ENCODE assay signal across 15 cellular contexts in the genomic region with DNA sequence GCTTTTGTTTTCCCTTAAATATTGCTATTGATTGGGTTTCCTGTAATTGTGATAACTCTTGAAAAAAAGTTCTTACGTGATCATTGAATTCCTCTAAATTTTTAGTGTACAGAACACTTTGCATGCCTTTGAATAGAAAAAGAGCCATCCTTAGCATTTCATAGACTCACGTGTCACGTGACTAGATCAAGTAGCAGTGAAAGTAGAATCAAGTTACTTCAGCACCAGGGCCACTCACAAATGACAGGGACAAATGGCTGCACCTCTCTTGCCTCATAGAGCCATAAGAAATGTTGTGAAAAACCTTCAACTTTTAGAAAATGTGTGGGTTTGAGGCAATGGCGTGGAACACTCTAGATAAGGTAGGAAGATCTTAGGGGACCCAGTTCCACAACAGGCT.
DNase-seq lines count a peak whose midpoint lies in the region; ATAC-seq and TF ChIP-seq lines count a peak whose summit lies in the region.
"Had no signal": no experiment of that assay in that cellular context is flagged by ENCODE, and none has a peak within 500 bp of the region (broad histone marks: within the 10 kb centered on the region; RNA-seq: fewer than 3 reads in every experiment).

No MANE protein-coding gene starts in this region.

- intact Hi-C loops in activated naive CD4-positive, alpha-beta T cell treated with anti-CD3 and anti-CD28 coated beads for 36 hours (cut with micrococcal nuclease): no loop called here
- intact Hi-C loops in Calu3 (cut with micrococcal nuclease; ENCODE audit: unreplicated experiment): no loop called here

- no peak overlapping the region for H3K4me3 Mint-ChIP-seq in activated naive CD4-positive, alpha-beta T cell treated with anti-CD3 and anti-CD28 coated beads, Interleukin-2, amount 50 U/mL, for 24 hours
- no peak overlapping the region for H3K4me3 Mint-ChIP-seq in activated naive CD4-positive, alpha-beta T cell treated with anti-CD3 and anti-CD28 coated beads for 36 hours
- H3K4me3 Mint-ChIP-seq in Calu3 (ENCODE audit: low read depth, unreplicated experiment): no peak overlapping the region
- H3K4me3 Mint-ChIP-seq: CD4-positive, alpha-beta memory T cell had no signal

- H3K9ac ChIP-seq in parathyroid adenoma: no peak overlapping the region

- peaks cover 32% of the 10 kb centered on the region for H3K36me3 Mint-ChIP-seq in activated naive CD4-positive, alpha-beta T cell treated with anti-CD3 and anti-CD28 coated beads, Interleukin-2, amount 50 U/mL, for 24 hours
- peaks cover 43% of the 10 kb centered on the region for H3K36me3 Mint-ChIP-seq in activated naive CD4-positive, alpha-beta T cell treated with anti-CD3 and anti-CD28 coated beads for 36 hours (ENCODE audit: low read depth)
- H3K36me3 Mint-ChIP-seq in Calu3 (ENCODE audit: insufficient read depth, unreplicated experiment): no peaks in the 10 kb centered on the region

- TF ChIP-seq RAD21 in Ishikawa (IDR thresholded peaks at IDR 0.05; ENCODE audit: low read depth): no peak

- no peak for ATAC-seq in GM18873 (IDR thresholded peaks at IDR 0.05; ENCODE audit: low FRiP score, unreplicated experiment)
- ATAC-seq: HCT116, HepG2 had no signal

- no peaks in the 10 kb centered on the region for H3K36me3 ChIP-seq in parathyroid adenoma (ENCODE audit: control insufficient read depth, insufficient read depth, low read length)

- H3K4me2 ChIP-seq in parathyroid adenoma (ENCODE audit: low read length): no peak overlapping the region

- H3K9me3 ChIP-seq in parathyroid adenoma (ENCODE audit: control insufficient read depth, low read length): no peaks in the 10 kb centered on the region
- H3K9me3 ChIP-seq: BE2C had no signal

- H3K4me3 ChIP-seq in parathyroid adenoma (ENCODE audit: low read depth, low read length): no peak overlapping the region

- DNase-seq in activated naive CD4-positive, alpha-beta T cell treated with anti-CD3 and anti-CD28 coated beads for 36 hours: no peak
- DNase-seq in Calu3: no peak
- no peak for DNase-seq in AG08395 (ENCODE audit: low spot score)
- DNase-seq: BE2C; CD4-positive, alpha-beta memory T cell; DMS153; DMS79 treated with DMSO at 0.1 percent for 48 hours; EL had no signal

- CTCF ChIA-PET in activated naive CD4-positive, alpha-beta T cell treated with anti-CD3 and anti-CD28 coated beads for 36 hours (lab: Charles Lee): no interaction called here
- CTCF ChIA-PET in Calu3 (lab: Charles Lee): no interaction called here

- TF ChIP-seq CTCF in parathyroid adenoma (IDR thresholded peaks at IDR 0.05) (no peak), Calu3 (IDR thresholded peaks at IDR 0.05; ENCODE audit: unreplicated experiment) (no peak)

- H3K4me1 Mint-ChIP-seq in activated naive CD4-positive, alpha-beta T cell treated with anti-CD3 and anti-CD28 coated beads, Interleukin-2, amount 50 U/mL, for 24 hours: peaks cover 12% of the 10 kb centered on the region
- peaks cover 8% of the 10 kb centered on the region for H3K4me1 Mint-ChIP-seq in activated naive CD4-positive, alpha-beta T cell treated with anti-CD3 and anti-CD28 coated beads for 36 hours (ENCODE audit: low read depth)
- peaks cover 8% of the 10 kb centered on the region for H3K4me1 Mint-ChIP-seq in Calu3 (ENCODE audit: low read depth, unreplicated experiment)

- no peak overlapping the region for H3K27ac ChIP-seq in parathyroid adenoma
- H3K27ac ChIP-seq: C4-2B had no signal

- H3K4me1 ChIP-seq in parathyroid adenoma: no peaks in the 10 kb centered on the region
- H3K4me1 ChIP-seq: BE2C had no signal

- H3K9me3 Mint-ChIP-seq in activated naive CD4-positive, alpha-beta T cell treated with anti-CD3 and anti-CD28 coated beads, Interleukin-2, amount 50 U/mL, for 24 hours: no peaks in the 10 kb centered on the region
- no peaks in the 10 kb centered on the region for H3K9me3 Mint-ChIP-seq in activated naive CD4-positive, alpha-beta T cell treated with anti-CD3 and anti-CD28 coated beads for 36 hours
- H3K9me3 Mint-ChIP-seq in Calu3 (ENCODE audit: low read depth, unreplicated experiment): no peaks in the 10 kb centered on the region
- H3K9me3 Mint-ChIP-seq: CD4-positive, alpha-beta memory T cell had no signal

- TF ChIP-seq EP300 in Ishikawa (IDR thresholded peaks at IDR 0.05; ENCODE audit: borderline replicate concordance): no peak

- H3K27me3 ChIP-seq in parathyroid adenoma (ENCODE audit: control insufficient read depth, insufficient read depth, low read length): no peaks in the 10 kb centered on the region
- H3K27me3 ChIP-seq: BE2C had no signal

- BruUV-seq in Calu3 (replicated peaks; lab: Mats Ljungman, UMichigan): no TSS peak

- H3K79me2 ChIP-seq in parathyroid adenoma: no peaks in the 10 kb centered on the region

- peak overlapping the region; percentile 23 for H2AFZ ChIP-seq in parathyroid adenoma

- H3K27ac Mint-ChIP-seq in activated naive CD4-positive, alpha-beta T cell treated with anti-CD3 and anti-CD28 coated beads, Interleukin-2, amount 50 U/mL, for 24 hours: peak overlapping the region; percentile 4
- H3K27ac Mint-ChIP-seq in activated naive CD4-positive, alpha-beta T cell treated with anti-CD3 and anti-CD28 coated beads for 36 hours: no peak overlapping the region
- H3K27ac Mint-ChIP-seq in Calu3 (ENCODE audit: unreplicated experiment): no peak overlapping the region

- H3K27me3 Mint-ChIP-seq in activated naive CD4-positive, alpha-beta T cell treated with anti-CD3 and anti-CD28 coated beads, Interleukin-2, amount 50 U/mL, for 24 hours: no peaks in the 10 kb centered on the region
- no peaks in the 10 kb centered on the region for H3K27me3 Mint-ChIP-seq in activated naive CD4-positive, alpha-beta T cell treated with anti-CD3 and anti-CD28 coated beads for 36 hours (ENCODE audit: low read depth)
- no peaks in the 10 kb centered on the region for H3K27me3 Mint-ChIP-seq in Calu3 (ENCODE audit: unreplicated experiment)
- H3K27me3 Mint-ChIP-seq: CD4-positive, alpha-beta memory T cell had no signal

TF ChIP-seq in Ishikawa, 13 proteins besides CTCF, POLR2A, EP300 and RAD21:
- TF ChIP-seq TAF1 (IDR thresholded peaks at IDR 0.05; ENCODE audit: low read depth) (no peak), CEBPB (IDR thresholded peaks at IDR 0.05) (no peak), NFIC (IDR thresholded peaks at IDR 0.05) (no peak), YY1 (IDR thresholded peaks at IDR 0.05; ENCODE audit: low read depth) (no peak), EGR1 (IDR thresholded peaks at IDR 0.05) (no peak)
- TF ChIP-seq, protein P1, sequence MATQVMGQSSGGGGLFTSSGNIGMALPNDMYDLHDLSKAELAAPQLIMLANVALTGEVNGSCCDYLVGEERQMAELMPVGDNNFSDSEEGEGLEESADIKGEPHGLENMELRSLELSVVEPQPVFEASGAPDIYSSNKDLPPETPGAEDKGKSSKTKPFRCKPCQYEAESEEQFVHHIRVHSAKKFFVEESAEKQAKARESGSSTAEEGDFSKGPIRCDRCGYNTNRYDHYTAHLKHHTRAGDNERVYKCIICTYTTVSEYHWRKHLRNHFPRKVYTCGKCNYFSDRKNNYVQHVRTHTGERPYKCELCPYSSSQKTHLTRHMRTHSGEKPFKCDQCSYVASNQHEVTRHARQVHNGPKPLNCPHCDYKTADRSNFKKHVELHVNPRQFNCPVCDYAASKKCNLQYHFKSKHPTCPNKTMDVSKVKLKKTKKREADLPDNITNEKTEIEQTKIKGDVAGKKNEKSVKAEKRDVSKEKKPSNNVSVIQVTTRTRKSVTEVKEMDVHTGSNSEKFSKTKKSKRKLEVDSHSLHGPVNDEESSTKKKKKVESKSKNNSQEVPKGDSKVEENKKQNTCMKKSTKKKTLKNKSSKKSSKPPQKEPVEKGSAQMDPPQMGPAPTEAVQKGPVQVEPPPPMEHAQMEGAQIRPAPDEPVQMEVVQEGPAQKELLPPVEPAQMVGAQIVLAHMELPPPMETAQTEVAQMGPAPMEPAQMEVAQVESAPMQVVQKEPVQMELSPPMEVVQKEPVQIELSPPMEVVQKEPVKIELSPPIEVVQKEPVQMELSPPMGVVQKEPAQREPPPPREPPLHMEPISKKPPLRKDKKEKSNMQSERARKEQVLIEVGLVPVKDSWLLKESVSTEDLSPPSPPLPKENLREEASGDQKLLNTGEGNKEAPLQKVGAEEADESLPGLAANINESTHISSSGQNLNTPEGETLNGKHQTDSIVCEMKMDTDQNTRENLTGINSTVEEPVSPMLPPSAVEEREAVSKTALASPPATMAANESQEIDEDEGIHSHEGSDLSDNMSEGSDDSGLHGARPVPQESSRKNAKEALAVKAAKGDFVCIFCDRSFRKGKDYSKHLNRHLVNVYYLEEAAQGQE (IDR thresholded peaks at IDR 0.05; ENCODE audit: low read depth): no peak
- TF ChIP-seq, protein P2, sequence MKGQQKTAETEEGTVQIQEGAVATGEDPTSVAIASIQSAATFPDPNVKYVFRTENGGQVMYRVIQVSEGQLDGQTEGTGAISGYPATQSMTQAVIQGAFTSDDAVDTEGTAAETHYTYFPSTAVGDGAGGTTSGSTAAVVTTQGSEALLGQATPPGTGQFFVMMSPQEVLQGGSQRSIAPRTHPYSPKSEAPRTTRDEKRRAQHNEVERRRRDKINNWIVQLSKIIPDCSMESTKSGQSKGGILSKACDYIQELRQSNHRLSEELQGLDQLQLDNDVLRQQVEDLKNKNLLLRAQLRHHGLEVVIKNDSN (IDR thresholded peaks at IDR 0.05): peak; percentile 70
- TF ChIP-seq, protein P3, sequence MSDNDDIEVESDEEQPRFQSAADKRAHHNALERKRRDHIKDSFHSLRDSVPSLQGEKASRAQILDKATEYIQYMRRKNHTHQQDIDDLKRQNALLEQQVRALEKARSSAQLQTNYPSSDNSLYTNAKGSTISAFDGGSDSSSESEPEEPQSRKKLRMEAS (IDR thresholded peaks at IDR 0.05): no peak
